ENCODE assay signal across 21 cellular contexts in the genomic region with DNA sequence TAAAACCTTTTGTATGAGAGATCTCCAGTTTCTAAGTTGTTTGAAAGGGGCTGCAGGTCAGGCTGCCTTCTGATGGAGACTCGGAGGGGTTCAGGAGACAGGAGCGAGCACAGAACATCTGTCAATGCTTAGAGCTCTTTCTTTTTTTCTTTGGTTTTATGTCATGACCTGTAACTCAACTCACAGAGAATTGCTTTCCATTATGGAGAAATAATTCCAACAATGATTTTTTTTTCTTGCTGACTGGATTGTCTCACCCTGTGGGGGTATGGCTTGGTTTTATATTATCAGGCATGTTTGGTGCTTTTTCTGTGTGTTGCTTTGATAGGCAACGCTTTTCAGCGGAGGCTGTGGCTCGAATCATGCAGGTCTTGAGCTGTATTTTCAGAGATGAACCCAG. TPM values are rescaled to one million over a fixed set of nuclear protein-coding genes. Genes with fewer than 3 reads are reported as not detected.
"Had no signal": no experiment of that assay in that cellular context is flagged by ENCODE, and none has a peak within 500 bp of the region (broad histone marks: within the 10 kb centered on the region; RNA-seq: fewer than 3 reads in every experiment).

No MANE protein-coding gene starts in this region.

- H3K4me1 ChIP-seq: body of pancreas, pancreas, transverse colon, uterus had no signal

- H3K27me3 ChIP-seq: body of pancreas, esophagus squamous epithelium, pancreas had no signal

- H3K36me3 ChIP-seq: esophagus squamous epithelium, neutrophil, pancreas, transverse colon, uterus had no signal

- H3K9me3 ChIP-seq: body of pancreas, esophagus squamous epithelium, neutrophil, pancreas, transverse colon, uterus had no signal

- H3K4me3 ChIP-seq: body of pancreas, esophagus squamous epithelium, lung, pancreas, skin epidermis, transverse colon, uterus had no signal

- DNase-seq: activated B cell treated with CpG ODN at 0.5 μM for 24 hours; activated CD4-positive, alpha-beta memory T cell treated with anti-CD3 and anti-CD28 coated beads for 36 hours; activated CD4-positive, alpha-beta T cell treated with anti-CD3 and anti-CD28 coated beads for 36 hours; activated effector memory CD4-positive, alpha-beta T cell treated with anti-CD3 and anti-CD28 coated beads, Interleukin-2, amount 50 U/mL, for 16 hours; activated naive CD4-positive, alpha-beta T cell treated with anti-CD3 and anti-CD28 coated beads, Interleukin-2, amount 10 ng/mL, durations not matched to agents 7 days and 5 days; activated T-cell treated with anti-CD3 and anti-CD28 coated beads, Interleukin-2, amount 50 U/mL, for 48 hours; anterior cingulate cortex; body of pancreas; esophagus squamous epithelium; kidney; midbrain; natural killer cell; pancreas; right cardiac atrium; stimulated activated CD4-positive, alpha-beta T cell treated with anti-CD3 and anti-CD28 coated beads, Interleukin-1b, Interleukin-23, amount 100 ng/mL, for 48 hours; T1000; transverse colon; uterus had no signal

- H3K27ac ChIP-seq: body of pancreas, esophagus squamous epithelium, neutrophil, pancreas, skin epidermis, transverse colon, uterus had no signal

RNA-seq across cellular contexts. Expression of a gene that starts 10.8 kb away (rescaled TPM):
- total RNA-seq: activated CD4-positive, alpha-beta memory T cell treated with anti-CD3 and anti-CD28 coated beads for 36 hours; activated CD4-positive, alpha-beta T cell treated with anti-CD3 and anti-CD28 coated beads for 36 hours had no signal
